In genomic region chr3:155676252-155676981, GRCh38 we compare ENCODE assay signal across 10 cellular contexts.
DNase-seq lines count a peak whose midpoint lies in the region; ATAC-seq and TF ChIP-seq lines count a peak whose summit lies in the region.
"Had no signal": no experiment of that assay in that cellular context is flagged by ENCODE, and none has a peak within 500 bp of the region (broad histone marks: within the 10 kb centered on the region; RNA-seq: fewer than 3 reads in every experiment).

No MANE protein-coding gene starts in this region.

- no peak overlapping the region for H2BK120ac ChIP-seq in mesendoderm (ENCODE audit: low read depth, low read length)

- H3K9ac ChIP-seq in mesendoderm (ENCODE audit: low read length): no peak overlapping the region

- no peak overlapping the region for H3K56ac ChIP-seq in mesendoderm (ENCODE audit: low read length)

- H3K4ac ChIP-seq in mesendoderm (ENCODE audit: low read depth, low read length): no peak overlapping the region

- H3K23ac ChIP-seq in mesendoderm (ENCODE audit: low read length): no peak overlapping the region

- intact Hi-C loops in dorsolateral prefrontal cortex (cut with DNase I): no loop called here
- intact Hi-C loops in esophagus squamous epithelium (cut with DNase I): no loop called here

- no peak for TF ChIP-seq POLR2A in esophagus squamous epithelium (IDR thresholded peaks at IDR 0.05)

- no peaks in the 10 kb centered on the region for H3K9me3 ChIP-seq in esophagus squamous epithelium

- WGBS in mesendoderm (ENCODE audit: extremely low coverage, insufficient coverage, low lambda C conversion rate): no CpG with 5 or more reads among the region's 14 CpGs
- WGBS in esophagus squamous epithelium, 2 donors: 38 to 50% methylated on average over 14 of the region's 14 CpGs

- H3K4me1 ChIP-seq in mesendoderm (ENCODE audit: control insufficient read depth, low read depth, low read length) (no peaks in the 10 kb centered on the region), esophagus squamous epithelium (peaks cover 0 to 5% (median 0%) of the 10 kb centered on the region in 3 donors)

- no peak overlapping the region for H4K5ac ChIP-seq in mesendoderm (ENCODE audit: low read length)

- no peak overlapping the region for H4K8ac ChIP-seq in mesendoderm (ENCODE audit: low read depth, low read length)

- H3K4me2 ChIP-seq in mesendoderm (ENCODE audit: low read length): no peak overlapping the region

- no peak overlapping the region for H2BK15ac ChIP-seq in mesendoderm (replicated peaks; ENCODE audit: low read depth)

- no peaks in the 10 kb centered on the region for H3K36me3 ChIP-seq in mesendoderm (ENCODE audit: control insufficient read depth, insufficient read depth, low read length)
- H3K36me3 ChIP-seq in esophagus squamous epithelium: no peaks in the 10 kb centered on the region

- TF ChIP-seq CTCF in dorsolateral prefrontal cortex (IDR thresholded peaks at IDR 0.05 in 54 of 56, conservative IDR thresholded peaks at IDR 0.05 in 2 of 56; ENCODE audit: low read depth in 1 of 56, partially characterized antibody in 56 of 56) (no peak), esophagus squamous epithelium (IDR thresholded peaks at IDR 0.05) (no peak)

- H3K79me2 ChIP-seq in mesendoderm (ENCODE audit: control insufficient read depth, insufficient read depth, low read length): no peaks in the 10 kb centered on the region

- no peak overlapping the region for H2AK5ac ChIP-seq in mesendoderm (ENCODE audit: low read length)

- no peak overlapping the region for H2BK5ac ChIP-seq in mesendoderm (ENCODE audit: low read length)

- H3K27me3 ChIP-seq in dorsolateral prefrontal cortex (no peaks in the 10 kb centered on the region), mesendoderm (ENCODE audit: insufficient read depth, low read length, poor library complexity) (no peaks in the 10 kb centered on the region), esophagus squamous epithelium (no peaks in the 10 kb centered on the region)

- H3K79me1 ChIP-seq in mesendoderm (ENCODE audit: low read length): no peaks in the 10 kb centered on the region

- H3K18ac ChIP-seq in mesendoderm (ENCODE audit: low read length): no peak overlapping the region

- no peak for ATAC-seq in HG02642 (IDR thresholded peaks at IDR 0.05; ENCODE audit: poor library complexity, unreplicated experiment)

- H3K4me3 ChIP-seq in dorsolateral prefrontal cortex (peak overlapping the region; percentile 19 to 70 (median 52)), mesendoderm (ENCODE audit: low read length) (no peak overlapping the region), esophagus squamous epithelium (peak overlapping the region in 2 of 4 donors; percentile 14 to 34)

- peak; percentile 42 for DNase-seq in NCI-H82 (lab: John Stamatoyannopoulos, UW)
- DNase-seq in NCI-H82 treated with DMSO at 0.1 percent for 48 hours (lab: John Stamatoyannopoulos, UW; ENCODE audit: unreplicated experiment): no peak
- DNase-seq in dorsolateral prefrontal cortex: peak; percentile 12 to 62 (median 48)
- peak; percentile 57 for DNase-seq in mesendoderm
- no peak for DNase-seq in epidermal melanocyte (ENCODE audit: insufficient read length, low spot score)
- DNase-seq in NCI-H1105 (lab: John Stamatoyannopoulos, UW): no peak
- no peak for DNase-seq in esophagus squamous epithelium (lab: John Stamatoyannopoulos, UW)
- DNase-seq: activated CD4-positive, alpha-beta T cell treated with anti-CD3 and anti-CD28 coated beads for 1 hour; stimulated activated CD4-positive, alpha-beta T cell treated with anti-CD3 and anti-CD28 coated beads, Interleukin-2, amount 100 ng/mL, for 24 hours had no signal

- peak overlapping the region in 17 of 59 donors; percentile 2 to 65 (median 24) for H3K27ac ChIP-seq in dorsolateral prefrontal cortex
- no peak overlapping the region for H3K27ac ChIP-seq in mesendoderm (ENCODE audit: low read depth, low read length)
- H3K27ac ChIP-seq in esophagus squamous epithelium: no peak overlapping the region

Comparison
In these comparisons a context has a peak if more than half of its experiments do, and no peak if none do; other contexts are left out.
1. DNase-seq: peak in NCI-H82 (single experiment), dorsolateral prefrontal cortex (10 of 10) and mesendoderm (single experiment); none in NCI-H82 treated with DMSO at 0.1 percent for 48 hours (single experiment), epidermal melanocyte (single experiment), NCI-H1105 (single experiment) and esophagus squamous epithelium (single experiment).